16 cellular contexts compared by ENCODE assay signal in genomic region chr3:13028010-13028821, GRCh38. TPM values are rescaled to one million over a fixed set of nuclear protein-coding genes. Genes with fewer than 3 reads are reported as not detected.
DNase-seq lines count a peak whose midpoint lies in the region; ATAC-seq and TF ChIP-seq lines count a peak whose summit lies in the region.
"Had no signal": no experiment of that assay in that cellular context is flagged by ENCODE, and none has a peak within 500 bp of the region (broad histone marks: within the 10 kb centered on the region; RNA-seq: fewer than 3 reads in every experiment).

No MANE protein-coding gene starts in this region.

- H3K9me3 Mint-ChIP-seq in activated CD8-positive, alpha-beta T cell treated with anti-CD3 and anti-CD28 coated beads, Interleukin-2, amount 10 ng/mL, durations not matched to agents 7 days and 5 days (ENCODE audit: insufficient read depth), result no peaks in the 10 kb centered on the region
- no peaks in the 10 kb centered on the region for H3K9me3 Mint-ChIP-seq in activated CD8-positive, alpha-beta T cell treated with anti-CD3 and anti-CD28 coated beads for 36 hours
- H3K9me3 Mint-ChIP-seq in activated B cell treated with CpG ODN at 0.5 μM for 24 hours, result no peaks in the 10 kb centered on the region

- CTCF ChIA-PET in activated CD8-positive, alpha-beta T cell treated with anti-CD3 and anti-CD28 coated beads, Interleukin-2, amount 10 ng/mL, durations not matched to agents 7 days and 5 days (lab: Charles Lee), result interaction anchor here (0.5 to 1.5 kb wide), 2 partner anchors 33 to 1544 kb away, joined by 3 to 5 read pairs; no protein-coding TSS in a partner anchor
- CTCF ChIA-PET in activated CD8-positive, alpha-beta T cell treated with anti-CD3 and anti-CD28 coated beads for 36 hours (lab: Charles Lee), result no interaction called here
- CTCF ChIA-PET in activated B cell treated with CpG ODN at 0.5 μM for 24 hours (lab: Charles Lee), result no interaction called here

- H3K4me1 Mint-ChIP-seq in activated CD8-positive, alpha-beta T cell treated with anti-CD3 and anti-CD28 coated beads, Interleukin-2, amount 10 ng/mL, durations not matched to agents 7 days and 5 days (ENCODE audit: low read depth), result no peaks in the 10 kb centered on the region
- H3K4me1 Mint-ChIP-seq in activated CD8-positive, alpha-beta T cell treated with anti-CD3 and anti-CD28 coated beads for 36 hours (ENCODE audit: low read depth), result peaks cover 5% of the 10 kb centered on the region
- H3K4me1 Mint-ChIP-seq in activated B cell treated with CpG ODN at 0.5 μM for 24 hours, result peaks cover 50% of the 10 kb centered on the region

- TF ChIP-seq CTCF in activated CD8-positive, alpha-beta T cell treated with anti-CD3 and anti-CD28 coated beads for 36 hours (IDR thresholded peaks at IDR 0.05), result no peak
- TF ChIP-seq CTCF in activated B cell treated with CpG ODN at 0.5 μM for 24 hours (IDR thresholded peaks at IDR 0.05), result no peak
- no peak for TF ChIP-seq CTCF in osteoblast (IDR thresholded peaks at IDR 0.05; ENCODE audit: extremely low read depth, low read depth, low read length)

- H2AK5ac ChIP-seq in trophoblast cell (ENCODE audit: low read length), result no peak overlapping the region

- no peak overlapping the region for H4K12ac ChIP-seq in trophoblast cell (ENCODE audit: low read depth, low read length)

- no peak overlapping the region for H3K18ac ChIP-seq in trophoblast cell (ENCODE audit: low read length)

- no peak overlapping the region for H2AFZ ChIP-seq in osteoblast (ENCODE audit: low read length)
- no peak overlapping the region for H2AFZ ChIP-seq in trophoblast cell (ENCODE audit: insufficient read depth, low read length, poor library complexity)
- H2AFZ ChIP-seq: GM23248 had no signal

- H2BK5ac ChIP-seq in trophoblast cell (ENCODE audit: low read depth, low read length, poor library complexity), result no peak overlapping the region

- H2BK12ac ChIP-seq in trophoblast cell (ENCODE audit: low read length), result no peak overlapping the region

- no peak overlapping the region for H3K4me2 ChIP-seq in osteoblast (ENCODE audit: insufficient read depth, low read length)
- no peak overlapping the region for H3K4me2 ChIP-seq in trophoblast cell (ENCODE audit: low read length)

- no peak overlapping the region for H3K4ac ChIP-seq in trophoblast cell (ENCODE audit: low read depth, low read length)

- H3K14ac ChIP-seq in trophoblast cell (ENCODE audit: low read length), result no peak overlapping the region

- H3K27me3 ChIP-seq in osteoblast (ENCODE audit: insufficient read depth, low read length) (peaks cover 8% of the 10 kb centered on the region), trophoblast cell (ENCODE audit: insufficient read depth, low read length) (no peaks in the 10 kb centered on the region)

- H3K36me3 Mint-ChIP-seq in activated CD8-positive, alpha-beta T cell treated with anti-CD3 and anti-CD28 coated beads, Interleukin-2, amount 10 ng/mL, durations not matched to agents 7 days and 5 days (ENCODE audit: low read depth), result peaks cover 6% of the 10 kb centered on the region
- no peaks in the 10 kb centered on the region for H3K36me3 Mint-ChIP-seq in activated CD8-positive, alpha-beta T cell treated with anti-CD3 and anti-CD28 coated beads for 36 hours (ENCODE audit: low read depth)
- H3K36me3 Mint-ChIP-seq in activated B cell treated with CpG ODN at 0.5 μM for 24 hours (ENCODE audit: low read depth), result peaks cover 7% of the 10 kb centered on the region
- H3K36me3 Mint-ChIP-seq: CD14-positive monocyte had no signal

- H3K23ac ChIP-seq in trophoblast cell (ENCODE audit: low read length), result no peak overlapping the region

- DNase-seq in activated CD8-positive, alpha-beta T cell treated with anti-CD3 and anti-CD28 coated beads, Interleukin-2, amount 10 ng/mL, durations not matched to agents 7 days and 5 days, result no peak
- no peak for DNase-seq in activated CD8-positive, alpha-beta T cell treated with anti-CD3 and anti-CD28 coated beads for 36 hours
- peak; percentile 64 for DNase-seq in NCI-H524 treated with DMSO at 0.1 percent for 48 hours (lab: John Stamatoyannopoulos, UW)
- no peak for DNase-seq in activated B cell treated with CpG ODN at 0.5 μM for 24 hours
- DNase-seq in osteoblast (ENCODE audit: insufficient read length, low spot score, missing footprints), result peak; percentile 17
- no peak for DNase-seq in NCI-H774 (lab: John Stamatoyannopoulos, UW)
- DNase-seq in COLO829 (ENCODE audit: low spot score), result no peak
- no peak for DNase-seq in trophoblast cell
- DNase-seq: COR-L47, DMS53, GM23248, NCI-H1417, NCI-H187 treated with DMSO at 0.1 percent for 48 hours had no signal

- no peak overlapping the region for H3K4me3 Mint-ChIP-seq in activated CD8-positive, alpha-beta T cell treated with anti-CD3 and anti-CD28 coated beads, Interleukin-2, amount 10 ng/mL, durations not matched to agents 7 days and 5 days
- H3K4me3 Mint-ChIP-seq in activated CD8-positive, alpha-beta T cell treated with anti-CD3 and anti-CD28 coated beads for 36 hours, result no peak overlapping the region
- no peak overlapping the region for H3K4me3 Mint-ChIP-seq in activated B cell treated with CpG ODN at 0.5 μM for 24 hours
- H3K4me3 Mint-ChIP-seq: CD14-positive monocyte had no signal

- H3K4me3 ChIP-seq in osteoblast (ENCODE audit: insufficient read depth, low read length) (no peak overlapping the region), trophoblast cell (ENCODE audit: low read depth, low read length) (no peak overlapping the region)
- H3K4me3 ChIP-seq: GM23248 had no signal

- intact Hi-C loops in activated CD8-positive, alpha-beta T cell treated with anti-CD3 and anti-CD28 coated beads for 36 hours (cut with micrococcal nuclease), result no loop called here
- intact Hi-C loops in activated B cell treated with CpG ODN at 0.5 μM for 24 hours (cut with micrococcal nuclease), result no loop called here

- no peak overlapping the region for H4K91ac ChIP-seq in trophoblast cell (ENCODE audit: low read depth, low read length)

- H3K4me1 ChIP-seq in osteoblast (ENCODE audit: insufficient read depth, low read length) (peaks cover 22% of the 10 kb centered on the region), trophoblast cell (ENCODE audit: control insufficient read depth in 1 of 2, insufficient read depth in 2 of 2, low read length in 2 of 2) (peaks cover 5% of the 10 kb centered on the region in 2 experiments)

- H3K27me3 Mint-ChIP-seq in activated CD8-positive, alpha-beta T cell treated with anti-CD3 and anti-CD28 coated beads, Interleukin-2, amount 10 ng/mL, durations not matched to agents 7 days and 5 days (ENCODE audit: low read depth), result no peaks in the 10 kb centered on the region
- no peaks in the 10 kb centered on the region for H3K27me3 Mint-ChIP-seq in activated CD8-positive, alpha-beta T cell treated with anti-CD3 and anti-CD28 coated beads for 36 hours
- H3K27me3 Mint-ChIP-seq in activated B cell treated with CpG ODN at 0.5 μM for 24 hours, result no peaks in the 10 kb centered on the region

- no peak overlapping the region for H3K9ac ChIP-seq in trophoblast cell (ENCODE audit: low read length)
- H3K9ac ChIP-seq: GM23248 had no signal

- no peak overlapping the region for H4K8ac ChIP-seq in trophoblast cell (ENCODE audit: low read depth, low read length)

- no peaks in the 10 kb centered on the region for H4K20me1 ChIP-seq in osteoblast (ENCODE audit: insufficient read depth, low read length)

- no peak for ATAC-seq in activated CD8-positive, alpha-beta T cell treated with anti-CD3 and anti-CD28 coated beads, Interleukin-2, amount 10 ng/mL, durations not matched to agents 7 days and 5 days
- no peak for ATAC-seq in activated CD8-positive, alpha-beta T cell treated with anti-CD3 and anti-CD28 coated beads for 36 hours
- no peak for ATAC-seq in activated B cell treated with CpG ODN at 0.5 μM for 24 hours (ENCODE audit: low read depth)
- ATAC-seq: Panc1 had no signal

- H3K79me2 ChIP-seq in osteoblast (ENCODE audit: insufficient read depth, low read length), result no peaks in the 10 kb centered on the region
- H3K79me2 ChIP-seq in trophoblast cell (ENCODE audit: control insufficient read depth, insufficient read depth, low read length, poor library complexity), result no peaks in the 10 kb centered on the region

- H3K9me3 ChIP-seq in osteoblast (ENCODE audit: low read depth, low read length) (no peaks in the 10 kb centered on the region), trophoblast cell (ENCODE audit: insufficient read depth, low read depth, low read length) (no peaks in the 10 kb centered on the region)

- H3K36me3 ChIP-seq in osteoblast (ENCODE audit: insufficient read depth, low read length), result no peaks in the 10 kb centered on the region
- no peaks in the 10 kb centered on the region for H3K36me3 ChIP-seq in trophoblast cell (ENCODE audit: control insufficient read depth in 1 of 2, insufficient read depth in 2 of 2, low read length in 2 of 2)

- WGBS in trophoblast cell (ENCODE audit: extremely low coverage, insufficient coverage, insufficient read length), result no CpG with 5 or more reads among the region's 11 CpGs

- H3K27ac ChIP-seq in osteoblast (ENCODE audit: low read depth, low read length) (no peak overlapping the region), trophoblast cell (ENCODE audit: low read depth, low read length) (no peak overlapping the region)
- H3K27ac ChIP-seq: GM23248, HL-60 had no signal

- no peak overlapping the region for H2BK120ac ChIP-seq in trophoblast cell (ENCODE audit: insufficient read depth, low read length, poor library complexity)

- peak overlapping the region; percentile 22 for H3K27ac Mint-ChIP-seq in activated CD8-positive, alpha-beta T cell treated with anti-CD3 and anti-CD28 coated beads, Interleukin-2, amount 10 ng/mL, durations not matched to agents 7 days and 5 days
- no peak overlapping the region for H3K27ac Mint-ChIP-seq in activated CD8-positive, alpha-beta T cell treated with anti-CD3 and anti-CD28 coated beads for 36 hours
- peak overlapping the region; percentile 62 for H3K27ac Mint-ChIP-seq in activated B cell treated with CpG ODN at 0.5 μM for 24 hours

- POLR2A ChIA-PET in activated CD8-positive, alpha-beta T cell treated with anti-CD3 and anti-CD28 coated beads, Interleukin-2, amount 10 ng/mL, durations not matched to agents 7 days and 5 days (lab: Charles Lee), result interaction anchor here (1.2 kb wide), 1 partner anchor 12 kb away, joined by 3 read pairs; no protein-coding TSS in a partner anchor
- POLR2A ChIA-PET in activated CD8-positive, alpha-beta T cell treated with anti-CD3 and anti-CD28 coated beads for 36 hours (lab: Charles Lee), result interaction anchor here (1.2 to 1.9 kb wide), 2 partner anchors 11 to 12 kb away, joined by 5 read pairs; no protein-coding TSS in a partner anchor
- POLR2A ChIA-PET in activated B cell treated with CpG ODN at 0.5 μM for 24 hours (lab: Charles Lee), result interaction anchor here (1.6 kb wide), 2 partner anchors 12 to 16 kb away, joined by 5 to 8 read pairs; no protein-coding TSS in a partner anchor

- H3K79me1 ChIP-seq in trophoblast cell (ENCODE audit: low read length), result no peaks in the 10 kb centered on the region

RNA-seq across cellular contexts. Expression of gene IQSEC1, which starts 45.0 kb away (rescaled TPM):
- 10 to 100 TPM; 47.8 to 53.8 TPM for total RNA-seq in activated CD8-positive, alpha-beta T cell treated with anti-CD3 and anti-CD28 coated beads, Interleukin-2, amount 10 ng/mL, durations not matched to agents 7 days and 5 days
- 10 to 100 TPM; 31.7 to 39.2 TPM for total RNA-seq in activated CD8-positive, alpha-beta T cell treated with anti-CD3 and anti-CD28 coated beads for 36 hours
- total RNA-seq in activated B cell treated with CpG ODN at 0.5 μM for 24 hours (260 and 296 TPM in 2 replicates), osteoblast (22.1 and 28.3 TPM in 2 replicates)
- polyA plus RNA-seq in trophoblast cell (2013), result 28.1 and 28.5 TPM in 2 replicates

Comparison
In these comparisons a context has a peak if more than half of its experiments do, and no peak if none do; other contexts are left out.
1. DNase-seq: peak in NCI-H524 treated with DMSO at 0.1 percent for 48 hours (single experiment) and osteoblast (single experiment); none in activated CD8-positive, alpha-beta T cell treated with anti-CD3 and anti-CD28 coated beads, Interleukin-2, amount 10 ng/mL, durations not matched to agents 7 days and 5 days (single experiment), activated CD8-positive, alpha-beta T cell treated with anti-CD3 and anti-CD28 coated beads for 36 hours (single experiment), activated B cell treated with CpG ODN at 0.5 μM for 24 hours (single experiment), NCI-H774 (single experiment), COLO829 (single experiment) and trophoblast cell (0 of 2).